Comparison of ENCODE assay signal across 9 cellular contexts in genomic region chr1:101238041-101238515, GRCh38. TPM values are rescaled to one million over a fixed set of nuclear protein-coding genes. Genes with fewer than 3 reads are reported as not detected.
A peak's percentile ranks its signal among the peaks of the same experiment; 100 is the strongest.
DNase-seq lines count a peak whose midpoint lies in the region; ATAC-seq and TF ChIP-seq lines count a peak whose summit lies in the region.
"Had no signal": no experiment of that assay in that cellular context is flagged by ENCODE, and none has a peak within 500 bp of the region (broad histone marks: within the 10 kb centered on the region; RNA-seq: fewer than 3 reads in every experiment).

No MANE protein-coding gene starts in this region.

- peak overlapping the region; percentile 99 for H3K4me3 Mint-ChIP-seq in CD8-positive, alpha-beta T cell
- H3K4me3 Mint-ChIP-seq in IgD-negative memory B cell = peak overlapping the region; percentile 90 to 99 (median 96)
- no peak overlapping the region for H3K4me3 Mint-ChIP-seq in progenitor cell of endocrine pancreas (ENCODE audit: low read depth)

- H3K36me3 ChIP-seq in CD8-positive, alpha-beta T cell (ENCODE audit: insufficient read depth, low read length) = peaks cover 28% of the 10 kb centered on the region
- H3K36me3 ChIP-seq: neutrophil had no signal

- no peaks in the 10 kb centered on the region for H3K9me3 Mint-ChIP-seq in CD8-positive, alpha-beta T cell
- no peaks in the 10 kb centered on the region for H3K9me3 Mint-ChIP-seq in IgD-negative memory B cell
- no peaks in the 10 kb centered on the region for H3K9me3 Mint-ChIP-seq in progenitor cell of endocrine pancreas (ENCODE audit: low read depth)

- peak in 6 of 7 experiments; percentile 53 to 85 (median 65) for DNase-seq in CD8-positive, alpha-beta T cell
- DNase-seq in activated effector memory CD4-positive, alpha-beta T cell treated with Interleukin-2 at 50 U/mL for 16 hours = peak; percentile 62
- peak; percentile 55 to 68 for DNase-seq in stimulated activated CD4-positive, alpha-beta T cell treated with anti-CD3 and anti-CD28 coated beads, Interleukin-4, amount 100 ng/mL, for 48 hours (ENCODE audit: low read depth in 2 of 2)
- no peak for DNase-seq in progenitor cell of endocrine pancreas (ENCODE audit: low spot score, unreplicated experiment)
- DNase-seq in NCI-H524 treated with DMSO at 0.1 percent for 48 hours (lab: John Stamatoyannopoulos, UW) = no peak

- H3K9me3 ChIP-seq in CD8-positive, alpha-beta T cell (ENCODE audit: low read length) = no peaks in the 10 kb centered on the region
- H3K9me3 ChIP-seq: neutrophil had no signal

- ATAC-seq in CD8-positive, alpha-beta T cell = peak; percentile 13
- ATAC-seq in GM19395 (IDR thresholded peaks at IDR 0.05; ENCODE audit: unreplicated experiment) = no peak

- no peaks in the 10 kb centered on the region for H3K27me3 Mint-ChIP-seq in CD8-positive, alpha-beta T cell (ENCODE audit: low read depth)
- H3K27me3 Mint-ChIP-seq in IgD-negative memory B cell (no peaks in the 10 kb centered on the region), progenitor cell of endocrine pancreas (peaks cover 69% of the 10 kb centered on the region)

- peak overlapping the region; percentile 98 for H3K27ac Mint-ChIP-seq in CD8-positive, alpha-beta T cell
- peak overlapping the region; percentile 91 to 96 (median 95) for H3K27ac Mint-ChIP-seq in IgD-negative memory B cell
- H3K27ac Mint-ChIP-seq in progenitor cell of endocrine pancreas = no peak overlapping the region

- peaks cover 57% of the 10 kb centered on the region for H3K4me1 ChIP-seq in CD8-positive, alpha-beta T cell (ENCODE audit: insufficient read depth, low read length)

- peaks cover 64% of the 10 kb centered on the region for H3K4me1 Mint-ChIP-seq in CD8-positive, alpha-beta T cell (ENCODE audit: low read depth)
- H3K4me1 Mint-ChIP-seq in IgD-negative memory B cell (peaks cover 52 to 59% (median 55%) of the 10 kb centered on the region in 3 donors), progenitor cell of endocrine pancreas (ENCODE audit: low read depth) (peaks cover 19% of the 10 kb centered on the region)

- peaks cover 68% of the 10 kb centered on the region for H3K36me3 Mint-ChIP-seq in CD8-positive, alpha-beta T cell
- peaks cover 10% of the 10 kb centered on the region for H3K36me3 Mint-ChIP-seq in IgD-negative memory B cell
- no peaks in the 10 kb centered on the region for H3K36me3 Mint-ChIP-seq in progenitor cell of endocrine pancreas (ENCODE audit: insufficient read depth)

- TF ChIP-seq CTCF in CD8-positive, alpha-beta T cell (IDR thresholded peaks at IDR 0.05) = no peak
- no peak for TF ChIP-seq CTCF in progenitor cell of endocrine pancreas (IDR thresholded peaks at IDR 0.05; ENCODE audit: unreplicated experiment)

- H3K27ac ChIP-seq in CD8-positive, alpha-beta T cell (ENCODE audit: low read depth, low read length) = peak overlapping the region; percentile 71
- H3K27ac ChIP-seq: neutrophil had no signal

- no peaks in the 10 kb centered on the region for H3K27me3 ChIP-seq in CD8-positive, alpha-beta T cell (ENCODE audit: insufficient read depth, low read length)

- intact Hi-C loops in CD8-positive, alpha-beta T cell (cut with DNase I, micrococcal nuclease) = loop anchor here (1.0 to 5.0 kb wide), 12 partner anchors 25 to 341 kb away; partner anchors contain the start of genes DPH5 (in 1 of the 2) and SLC30A7 (in 1 of the 2)

- peak overlapping the region; percentile 50 for H3K4me3 ChIP-seq in CD8-positive, alpha-beta T cell (ENCODE audit: low read depth, low read length)
- H3K4me3 ChIP-seq in iPS-11a (ENCODE audit: low read depth, low read length) = peak overlapping the region; percentile 8

- CTCF ChIA-PET in CD8-positive, alpha-beta T cell (lab: Charles Lee) = interaction anchor here (0.7 to 17.1 kb wide), 58 partner anchors 9 to 351 kb away, joined by 3 to 405 read pairs (median 5); partner anchors contain the start of genes EXTL2 and SLC30A7

- POLR2A ChIA-PET in CD8-positive, alpha-beta T cell (lab: Charles Lee) = interaction anchor here (0.7 to 6.6 kb wide), 34 partner anchors 9 to 343 kb away, joined by 3 to 56 read pairs (median 5); partner anchors contain the start of genes EXTL2 and SLC30A7

RNA-seq across cellular contexts. Expression of gene S1PR1, which starts 1.3 kb away (rescaled TPM):
- 100 to 1,000 TPM; 416 to 420 TPM for total RNA-seq in CD8-positive, alpha-beta T cell
- polyA plus RNA-seq in IgD-negative memory B cell = 126 TPM
- total RNA-seq in progenitor cell of endocrine pancreas = 0.89 and 1.1 TPM in 2 replicates

Comparison
In these comparisons a context has a peak if more than half of its experiments do, and no peak if none do; other contexts are left out.
1. DNase-seq: peak in CD8-positive, alpha-beta T cell (6 of 7), activated effector memory CD4-positive, alpha-beta T cell treated with Interleukin-2 at 50 U/mL for 16 hours (single experiment) and stimulated activated CD4-positive, alpha-beta T cell treated with anti-CD3 and anti-CD28 coated beads, Interleukin-4, amount 100 ng/mL, for 48 hours (2 of 2); none in progenitor cell of endocrine pancreas (single experiment) and NCI-H524 treated with DMSO at 0.1 percent for 48 hours (single experiment).
2. RNA of gene S1PR1, which starts 1.3 kb away (total RNA-seq): 416 to 420 TPM in CD8-positive, alpha-beta T cell; 0.89 to 1.1 TPM in progenitor cell of endocrine pancreas; every median in the first group is over 100 times any median in the second.